20 cellular contexts compared by ENCODE assay signal in the genomic region with DNA sequence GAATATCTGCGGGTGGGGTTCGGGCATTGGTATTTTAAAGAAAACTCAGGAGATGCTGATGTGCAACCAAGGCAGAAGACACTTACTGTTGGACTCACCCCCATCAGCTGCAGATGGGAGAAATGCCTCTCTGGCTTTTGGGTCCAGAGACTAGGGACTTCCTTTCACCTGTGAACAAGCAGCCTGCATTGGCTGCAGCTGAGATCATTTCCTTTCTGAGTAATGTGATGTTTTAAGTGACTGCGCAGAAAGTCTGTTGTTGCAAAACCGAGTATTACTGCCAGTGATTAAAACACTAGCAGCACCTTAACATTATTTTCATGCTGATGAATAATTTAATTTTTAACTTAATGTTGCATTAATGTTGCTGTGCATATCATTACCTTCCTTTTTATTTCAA.
DNase-seq lines count a peak whose midpoint lies in the region; ATAC-seq, FAIRE-seq and TF ChIP-seq lines count a peak whose summit lies in the region.
"Had no signal": no experiment of that assay in that cellular context is flagged by ENCODE, and none has a peak within 500 bp of the region (broad histone marks: within the 10 kb centered on the region; RNA-seq: fewer than 3 reads in every experiment).

No MANE protein-coding gene starts in this region.

- ATAC-seq in lower lobe of right lung (no peak), HG03439 (IDR thresholded peaks at IDR 0.05; ENCODE audit: unreplicated experiment) (no peak)
- ATAC-seq: stimulated activated naive CD8-positive, alpha-beta T cell treated with anti-CD3 and anti-CD28 coated beads, Interleukin-15, amount 100 ng/mL, for 72 hours had no signal

- 93% methylated on average over 2 of the region's 4 CpGs for WGBS in mesenchymal stem cell

- H3K36me3 ChIP-seq in MM.1S (replicated peaks; ENCODE audit: insufficient read depth, low read length): no peaks in the 10 kb centered on the region
- no peaks in the 10 kb centered on the region for H3K36me3 ChIP-seq in bronchial epithelial cell (ENCODE audit: control insufficient read depth, insufficient read depth, low read length)
- H3K36me3 ChIP-seq in mesenchymal stem cell (ENCODE audit: control insufficient read depth in 1 of 2, insufficient read depth in 2 of 2, low read depth in 1 of 2, low read length in 2 of 2): no peaks in the 10 kb centered on the region
- H3K36me3 ChIP-seq in lower lobe of right lung: no peaks in the 10 kb centered on the region
- H3K36me3 ChIP-seq: heart right ventricle had no signal

- H3K9me3 ChIP-seq in MM.1S (replicated peaks; ENCODE audit: insufficient read depth, low read length): no peaks in the 10 kb centered on the region
- H3K9me3 ChIP-seq in mesenchymal stem cell (ENCODE audit: control insufficient read depth, low read length): no peaks in the 10 kb centered on the region
- H3K9me3 ChIP-seq in lower lobe of right lung: no peaks in the 10 kb centered on the region
- H3K9me3 ChIP-seq: heart right ventricle had no signal

- H4K8ac ChIP-seq in mesenchymal stem cell (ENCODE audit: low read length): no peak overlapping the region

- no peak overlapping the region for H2BK120ac ChIP-seq in mesenchymal stem cell (ENCODE audit: low read depth, low read length)

- H3K27ac ChIP-seq in MM.1S (ENCODE audit: low read length) (no peak overlapping the region), mesenchymal stem cell (ENCODE audit: low read length, poor library complexity, severe bottlenecking) (no peak overlapping the region), lower lobe of right lung (no peak overlapping the region)
- H3K27ac ChIP-seq: PC-9 had no signal

- H3K9ac ChIP-seq in MM.1S (ENCODE audit: low read length) (no peak overlapping the region), mesenchymal stem cell (ENCODE audit: low read length) (peak overlapping the region; percentile 22)

- H2AFZ ChIP-seq in MM.1S (ENCODE audit: low read length) (no peak overlapping the region), mesenchymal stem cell (ENCODE audit: low read depth, low read length) (no peak overlapping the region)
- H2AFZ ChIP-seq: PC-9 had no signal

- H3K18ac ChIP-seq in mesenchymal stem cell (ENCODE audit: low read depth in 1 of 2, low read length in 2 of 2): no peak overlapping the region

- no peak overlapping the region for H2BK15ac ChIP-seq in mesenchymal stem cell (ENCODE audit: low read depth, poor library complexity, severe bottlenecking)

- H3K9me2 ChIP-seq in MM.1S (replicated peaks; ENCODE audit: insufficient read depth, low read length): no peaks in the 10 kb centered on the region

- H2BK5ac ChIP-seq in mesenchymal stem cell (ENCODE audit: low read depth, low read length, poor library complexity, severe bottlenecking): no peak overlapping the region

- H4K91ac ChIP-seq in mesenchymal stem cell (ENCODE audit: low read length): no peak overlapping the region

- no peaks in the 10 kb centered on the region for H4K20me1 ChIP-seq in MM.1S (ENCODE audit: insufficient read depth, low read length)

- H2BK12ac ChIP-seq in mesenchymal stem cell (ENCODE audit: low read length in 2 of 2): no peak overlapping the region

- no peak overlapping the region for H3K14ac ChIP-seq in mesenchymal stem cell (ENCODE audit: low read length in 2 of 2)

- intact Hi-C loops in lower lobe of right lung (cut with DNase I): no loop called here
- intact Hi-C loops in head of caudate nucleus (cut with DNase I): no loop called here

- no peak overlapping the region for H3K23ac ChIP-seq in mesenchymal stem cell (ENCODE audit: low read length in 2 of 2)

- DNase-seq in ELR (ENCODE audit: low read depth) (peak; percentile 80), MM.1S (peak; percentile 34), bronchial epithelial cell (ENCODE audit: low read depth) (peak; percentile 58), mesenchymal stem cell (no peak), lower lobe of right lung (no peak), epidermal melanocyte (ENCODE audit: insufficient read length, low spot score) (no peak), head of caudate nucleus (no peak)
- DNase-seq: activated B cell treated with CpG ODN at 0.5 μM for 24 hours; activated naive CD4-positive, alpha-beta T cell treated with anti-CD3 and anti-CD28 coated beads for 36 hours; central memory CD4-positive, alpha-beta T cell; DMS79; heart right ventricle; Kasumi-1; NCI-H1694; NCI-H524; PC-9; stimulated activated CD4-positive, alpha-beta T cell treated with anti-CD3 and anti-CD28 coated beads, Interleukin-12 subunit alpha, Interleukin-12 subunit beta, amount 100 ng/mL, for 4 hours; stimulated activated naive CD8-positive, alpha-beta T cell treated with anti-CD3 and anti-CD28 coated beads, Interleukin-15, amount 100 ng/mL, for 72 hours had no signal

- H3K79me2 ChIP-seq in MM.1S (ENCODE audit: low read length): no peaks in the 10 kb centered on the region

- H3F3A ChIP-seq in MM.1S (ENCODE audit: insufficient read depth, low read length): no peaks in the 10 kb centered on the region

- H3K4me3 ChIP-seq in MM.1S (ENCODE audit: low read length) (no peak overlapping the region), bronchial epithelial cell (ENCODE audit: low read depth, low read length) (no peak overlapping the region), mesenchymal stem cell (ENCODE audit: insufficient read depth in 1 of 2, low read depth in 1 of 2, low read length in 2 of 2) (no peak overlapping the region), lower lobe of right lung (no peak overlapping the region)
- H3K4me3 ChIP-seq: heart right ventricle, PC-9 had no signal

- TF ChIP-seq CTCF in MM.1S (IDR thresholded peaks at IDR 0.05; ENCODE audit: low read length): no peak
- no peak for TF ChIP-seq CTCF in bronchial epithelial cell (IDR thresholded peaks at IDR 0.05; ENCODE audit: insufficient read depth, low read length, severe bottlenecking)
- TF ChIP-seq CTCF in lower lobe of right lung (IDR thresholded peaks at IDR 0.05): no peak

- no peaks in the 10 kb centered on the region for H3K79me1 ChIP-seq in mesenchymal stem cell (replicated peaks; ENCODE audit: low read length, poor library complexity, severe bottlenecking)

- FAIRE-seq in bronchial epithelial cell (lab: Jason Lieb, UNC): no peak
- FAIRE-seq: endometrium had no signal

- no peak overlapping the region for H2AK5ac ChIP-seq in mesenchymal stem cell (ENCODE audit: low read length, severe bottlenecking)

- no peak overlapping the region for H3K4ac ChIP-seq in mesenchymal stem cell (ENCODE audit: low read depth in 1 of 2, low read length in 2 of 2)

- no peaks in the 10 kb centered on the region for H3K27me3 ChIP-seq in MM.1S (replicated peaks; ENCODE audit: insufficient read depth, low read length)
- H3K27me3 ChIP-seq in bronchial epithelial cell (ENCODE audit: control insufficient read depth, insufficient read depth, low read length): no peaks in the 10 kb centered on the region
- peaks cover 0 to 19% of the 10 kb centered on the region in 2 experiments for H3K27me3 ChIP-seq in mesenchymal stem cell (ENCODE audit: control insufficient read depth in 1 of 2, insufficient read depth in 1 of 2, low read length in 2 of 2)
- no peaks in the 10 kb centered on the region for H3K27me3 ChIP-seq in lower lobe of right lung (ENCODE audit: low read depth)

- H3K4me1 ChIP-seq in MM.1S (ENCODE audit: low read length) (no peaks in the 10 kb centered on the region), mesenchymal stem cell (ENCODE audit: control insufficient read depth, insufficient read depth, low read depth, low read length) (peaks cover 3% of the 10 kb centered on the region), lower lobe of right lung (no peaks in the 10 kb centered on the region)

- H3K4me2 ChIP-seq in MM.1S (ENCODE audit: low read depth, low read length) (no peak overlapping the region), mesenchymal stem cell (ENCODE audit: low read length, poor library complexity, severe bottlenecking) (no peak overlapping the region)
- H3K4me2 ChIP-seq: PC-9 had no signal

Comparison
In these comparisons a context has a peak if more than half of its experiments do, and no peak if none do; other contexts are left out.
1. DNase-seq: peak in ELR (single experiment), MM.1S (single experiment) and bronchial epithelial cell (single experiment); none in mesenchymal stem cell (single experiment), lower lobe of right lung (single experiment), epidermal melanocyte (single experiment) and head of caudate nucleus (0 of 42).